Comparison of ENCODE assay signal across 35 cellular contexts in genomic region chr10:93597075-93597599, GRCh38. TPM values are rescaled to one million over a fixed set of nuclear protein-coding genes. Genes with fewer than 3 reads are reported as not detected.
"Had no signal": no experiment of that assay in that cellular context is flagged by ENCODE, and none has a peak within 500 bp of the region (broad histone marks: within the 10 kb centered on the region; RNA-seq: fewer than 3 reads in every experiment).

No MANE protein-coding gene starts in this region.

- H3K27me3 ChIP-seq: testis, vagina had no signal

- ATAC-seq: naive thymus-derived CD8-positive, alpha-beta T cell; natural killer cell treated with Interleukin-12 subunit alpha and Interleukin-12 subunit beta and Interleukin-15 and Interleukin-18, amount 100 ng/mL, for 72 hours; pancreas; psoas muscle; right cardiac atrium; sciatic nerve; stimulated activated effector memory CD8-positive, alpha-beta T cell treated with anti-CD3 and anti-CD28 coated beads, Interleukin-12 subunit alpha, Interleukin-12 subunit beta, amount 100 ng/mL, for 72 hours; stimulated activated naive B cell treated with anti-CD40 and anti-IgM and Interleukin-4, amounts not matched to agents 10 μg/mL and 1 μg/mL and 100 μg/mL, for 72 hours had no signal

- H3K4me1 ChIP-seq: psoas muscle, testis had no signal

- H3K4me2 ChIP-seq: smooth muscle cell had no signal

- H3K36me3 ChIP-seq: neutrophil, pancreas, spleen, stomach, suprapubic skin, tibial artery, transverse colon, vagina had no signal

- FAIRE-seq: pancreas, urothelium cell line had no signal

- DNase-seq: naive B cell; naive thymus-derived CD8-positive, alpha-beta T cell; nephron progenitor cell; nucleus accumbens; pancreas; posterior cingulate gyrus; psoas muscle; right cardiac atrium; spleen; stimulated activated CD4-positive, alpha-beta T cell treated with anti-CD3 and anti-CD28 coated beads, Interleukin-12 subunit alpha, Interleukin-12 subunit beta, amount 100 ng/mL, for 4 hours; stimulated activated CD4-positive, alpha-beta T cell treated with anti-CD3 and anti-CD28 coated beads, Interleukin-2, amount 100 ng/mL, for 24 hours; stimulated activated CD4-positive, alpha-beta T cell treated with anti-CD3 and anti-CD28 coated beads, Interleukin-2, amount 100 ng/mL, for 48 hours; stimulated activated CD4-positive, alpha-beta T cell treated with anti-CD3 and anti-CD28 coated beads, Interleukin-4, amount 100 ng/mL, for 24 hours; stimulated activated naive B cell treated with anti-CD40 and anti-IgM and Interleukin-4, amounts not matched to agents 10 μg/mL and 1 μg/mL and 100 μg/mL, for 72 hours; stimulated activated naive CD4-positive, alpha-beta T cell treated with Interleukin-2 at 50 U/mL for 16 hours; stomach; substantia nigra; testis; tibial artery; transverse colon had no signal

- H3K9me3 ChIP-seq: neutrophil, pancreas, psoas muscle, spleen, stomach, suprapubic skin, testis, tibial artery, transverse colon, vagina had no signal

- H3K4me3 ChIP-seq: pancreas, psoas muscle, skin epidermis, smooth muscle cell, spleen, stomach, suprapubic skin, testis, tibial artery, transverse colon, vagina had no signal

- H3K27ac ChIP-seq: neutrophil, pancreas, psoas muscle, skin epidermis, spleen, stomach, suprapubic skin, testis, tibial artery, transverse colon, vagina had no signal

RNA-seq across cellular contexts. Expression of gene RBP4, which starts 3.9 kb away (rescaled TPM):
- total RNA-seq: naive thymus-derived CD8-positive, alpha-beta T cell; natural killer cell treated with Interleukin-12 subunit alpha and Interleukin-12 subunit beta and Interleukin-15 and Interleukin-18, amount 100 ng/mL, for 72 hours; neural crest cell had no signal
- polyA plus RNA-seq: naive thymus-derived CD8-positive, alpha-beta T cell had no signal

RNA-seq across cellular contexts. Expression of gene PDE6C, which starts 15.2 kb away (rescaled TPM):
- total RNA-seq: naive thymus-derived CD8-positive, alpha-beta T cell; natural killer cell treated with Interleukin-12 subunit alpha and Interleukin-12 subunit beta and Interleukin-15 and Interleukin-18, amount 100 ng/mL, for 72 hours; neural crest cell; omental fat pad; osteocyte; pancreas; progenitor cell of endocrine pancreas; psoas muscle; renal cortical epithelial cell; right cardiac atrium; sciatic nerve; smooth muscle cell; spleen; stomach; suprapubic skin; testis; transverse colon; ureter; vagina had no signal
- polyA plus RNA-seq: pancreas, psoas muscle, right cardiac atrium, smooth muscle cell, spleen, stomach had no signal

RNA-seq across cellular contexts. Expression of gene FFAR4, which starts 30.7 kb away (rescaled TPM):
- total RNA-seq: naive thymus-derived CD8-positive, alpha-beta T cell; natural killer cell treated with Interleukin-12 subunit alpha and Interleukin-12 subunit beta and Interleukin-15 and Interleukin-18, amount 100 ng/mL, for 72 hours; osteocyte; renal cortical epithelial cell; smooth muscle cell had no signal
- polyA plus RNA-seq: naive thymus-derived CD8-positive, alpha-beta T cell; smooth muscle cell had no signal
